In the genomic region with DNA sequence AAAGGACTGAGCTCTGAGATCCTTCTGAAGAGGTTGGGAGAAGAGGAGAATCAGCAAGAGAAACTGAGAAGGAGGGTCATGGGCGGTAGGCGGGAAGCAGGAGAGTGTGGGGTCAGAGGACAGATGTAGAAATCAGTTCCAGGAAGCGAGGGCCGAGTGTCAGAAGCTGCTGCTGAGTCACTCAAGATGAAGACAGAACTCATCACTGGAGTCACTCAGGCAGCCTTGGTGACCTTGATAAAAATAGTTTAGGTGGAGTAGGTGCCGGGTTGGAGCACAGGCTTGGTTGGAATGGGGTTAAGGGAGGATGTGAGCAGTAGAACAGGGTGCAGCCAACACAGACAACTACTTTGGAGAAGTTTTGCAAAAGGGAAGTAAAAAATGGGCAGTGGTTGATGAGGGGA, we compare ENCODE assay signal across 9 cellular contexts. TPM values are rescaled to one million over a fixed set of nuclear protein-coding genes. Genes with fewer than 3 reads are reported as not detected.
DNase-seq lines count a peak whose midpoint lies in the region; ATAC-seq lines count a peak whose summit lies in the region.
"Had no signal": no experiment of that assay in that cellular context is flagged by ENCODE, and none has a peak within 500 bp of the region (broad histone marks: within the 10 kb centered on the region; RNA-seq: fewer than 3 reads in every experiment).

No MANE protein-coding gene starts in this region.

- no peaks in the 10 kb centered on the region for H3K9me3 Mint-ChIP-seq in stimulated activated naive CD8-positive, alpha-beta T cell treated with anti-CD3 and anti-CD28 coated beads, Interleukin-15, Interleukin-2, amounts not matched to agents 100 ng/mL and 50 ng/mL, for 24 hours

- DNase-seq in activated CD4-positive, alpha-beta T cell treated with anti-CD3 and anti-CD28 coated beads for 48 hours: peak; percentile 65
- DNase-seq in activated CD4-positive, alpha-beta T cell treated with anti-CD3 and anti-CD28 coated beads, Interleukin-2, amount 50 U/mL, for 1 hour: no peak
- peak; percentile 60 to 65 for DNase-seq in activated T-cell treated with anti-CD3 and anti-CD28 coated beads, Interleukin-2, amount 50 U/mL, for 48 hours
- DNase-seq in left lobe of liver (ENCODE audit: low spot score): peak; percentile 49
- DNase-seq in NCI-H1092 (lab: John Stamatoyannopoulos, UW): no peak
- DNase-seq in NCI-H1930 (lab: John Stamatoyannopoulos, UW): no peak
- DNase-seq: cerebellar nuclear complex had no signal

- ATAC-seq in left lobe of liver (peak; percentile 55), GM19463 (IDR thresholded peaks at IDR 0.05; ENCODE audit: unreplicated experiment) (no peak)

- H3K36me3 Mint-ChIP-seq in stimulated activated naive CD8-positive, alpha-beta T cell treated with anti-CD3 and anti-CD28 coated beads, Interleukin-15, Interleukin-2, amounts not matched to agents 100 ng/mL and 50 ng/mL, for 24 hours (ENCODE audit: low read depth): no peaks in the 10 kb centered on the region

- peak overlapping the region; percentile 8 for H3K4me3 Mint-ChIP-seq in stimulated activated naive CD8-positive, alpha-beta T cell treated with anti-CD3 and anti-CD28 coated beads, Interleukin-15, Interleukin-2, amounts not matched to agents 100 ng/mL and 50 ng/mL, for 24 hours

- H3K4me1 Mint-ChIP-seq in stimulated activated naive CD8-positive, alpha-beta T cell treated with anti-CD3 and anti-CD28 coated beads, Interleukin-15, Interleukin-2, amounts not matched to agents 100 ng/mL and 50 ng/mL, for 24 hours (ENCODE audit: low read depth): peaks cover 40% of the 10 kb centered on the region

- H3K27ac Mint-ChIP-seq in stimulated activated naive CD8-positive, alpha-beta T cell treated with anti-CD3 and anti-CD28 coated beads, Interleukin-15, Interleukin-2, amounts not matched to agents 100 ng/mL and 50 ng/mL, for 24 hours: peak overlapping the region; percentile 77

- no peaks in the 10 kb centered on the region for H3K27me3 Mint-ChIP-seq in stimulated activated naive CD8-positive, alpha-beta T cell treated with anti-CD3 and anti-CD28 coated beads, Interleukin-15, Interleukin-2, amounts not matched to agents 100 ng/mL and 50 ng/mL, for 24 hours

RNA-seq across cellular contexts. Expression of gene ITGAM, which starts 6.1 kb away (rescaled TPM):
- 4.3 TPM for total RNA-seq in left lobe of liver

RNA-seq across cellular contexts. Expression of gene PYDC1, which starts 36.7 kb away (rescaled TPM):
- total RNA-seq in left lobe of liver: not detected

RNA-seq across cellular contexts. Expression of gene TRIM72, which starts 39.7 kb away (rescaled TPM):
- total RNA-seq in left lobe of liver: not detected

RNA-seq across cellular contexts. Expression of gene PYCARD, which starts 51.1 kb away (rescaled TPM):
- total RNA-seq in left lobe of liver: 5.9 TPM

Comparison
In these comparisons a context has a peak if more than half of its experiments do, and no peak if none do; other contexts are left out.
1. DNase-seq: peak in activated CD4-positive, alpha-beta T cell treated with anti-CD3 and anti-CD28 coated beads for 48 hours (single experiment), activated T-cell treated with anti-CD3 and anti-CD28 coated beads, Interleukin-2, amount 50 U/mL, for 48 hours (2 of 2) and left lobe of liver (single experiment); none in activated CD4-positive, alpha-beta T cell treated with anti-CD3 and anti-CD28 coated beads, Interleukin-2, amount 50 U/mL, for 1 hour (single experiment), NCI-H1092 (single experiment) and NCI-H1930 (0 of 2).